Comparison of ENCODE assay signal across 9 cellular contexts in the genomic region with DNA sequence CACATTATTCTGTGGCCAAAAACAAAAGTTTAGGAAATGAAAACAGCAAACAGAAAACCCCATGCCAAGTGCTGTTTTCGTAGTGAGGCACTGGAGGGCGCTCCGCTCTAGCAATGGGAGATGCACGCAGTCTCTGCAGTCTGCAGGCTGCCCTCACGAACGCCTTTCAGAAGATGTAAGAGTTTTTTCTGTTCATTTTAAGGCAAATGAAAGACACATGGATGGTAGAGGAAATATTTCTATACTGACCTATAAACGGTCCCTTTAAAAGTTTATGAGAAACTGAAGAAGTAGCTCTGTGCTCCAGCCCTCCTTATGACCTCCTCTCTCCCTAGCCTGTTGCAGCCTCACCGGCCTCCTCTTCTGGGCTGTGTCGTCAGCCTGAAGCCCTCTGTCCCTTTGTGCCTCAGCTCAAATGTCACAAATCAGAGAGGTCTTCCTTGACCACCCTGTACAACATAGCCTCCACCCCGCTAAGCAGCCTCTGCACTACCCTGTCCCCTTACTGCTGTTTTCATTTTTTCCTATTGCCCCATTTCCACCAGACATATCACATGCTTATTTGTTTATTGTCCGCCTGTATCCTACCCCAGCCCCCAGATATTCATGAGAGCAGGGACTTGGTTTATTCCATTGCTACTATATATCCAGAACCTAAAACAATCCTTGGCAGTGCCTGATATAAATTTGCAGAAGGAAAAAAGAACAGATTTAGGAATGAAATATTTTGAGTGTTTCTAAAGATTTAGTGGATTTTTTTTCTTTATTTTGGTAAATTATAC. TPM values are rescaled to one million over a fixed set of nuclear protein-coding genes. Genes with fewer than 3 reads are reported as not detected.
DNase-seq lines count a peak whose midpoint lies in the region; ATAC-seq and TF ChIP-seq lines count a peak whose summit lies in the region.
"Had no signal": no experiment of that assay in that cellular context is flagged by ENCODE, and none has a peak within 500 bp of the region (broad histone marks: within the 10 kb centered on the region; RNA-seq: fewer than 3 reads in every experiment).

No MANE protein-coding gene starts in this region.

- intact Hi-C loops in upper lobe of right lung (cut with DNase I), result no loop called here

- TF ChIP-seq CTCF in AG04450 (IDR thresholded peaks at IDR 0.05; ENCODE audit: low read depth, low read length) (peak; percentile 72), GM12864 (IDR thresholded peaks at IDR 0.05; ENCODE audit: low read depth, low read length, missing control alignments) (peak; percentile 85), upper lobe of right lung (IDR thresholded peaks at IDR 0.05) (peak; percentile 52)

- DNase-seq in AG04450 (ENCODE audit: low read depth, low spot score) (no peak), GM12864 (ENCODE audit: low read depth) (no peak), NAMALWA (ENCODE audit: low spot score) (peak; percentile 85), astrocyte of the hippocampus (ENCODE audit: low read depth, low spot score) (peak; percentile 75), iris pigment epithelial cell (ENCODE audit: low read depth) (peak; percentile 63), upper lobe of right lung (no peak), NCI-H345 (lab: John Stamatoyannopoulos, UW) (no peak)
- DNase-seq: upper lobe of left lung had no signal

- CTCF ChIA-PET in AG04450 (lab: Charles Lee), result interaction anchor here (0.6 to 1.4 kb wide), 6 partner anchors 8 to 351 kb away, joined by 3 to 6 read pairs (median 4); no protein-coding TSS in a partner anchor

- H3K27me3 ChIP-seq in AG04450 (ENCODE audit: control insufficient read depth, insufficient read depth, low read length), result peaks cover 2% of the 10 kb centered on the region
- no peaks in the 10 kb centered on the region for H3K27me3 ChIP-seq in upper lobe of right lung
- H3K27me3 ChIP-seq: upper lobe of left lung had no signal

- H3K27ac ChIP-seq in AG04450 (ENCODE audit: low read depth, low read length) (no peak overlapping the region), upper lobe of right lung (no peak overlapping the region)
- H3K27ac ChIP-seq: upper lobe of left lung had no signal

- H3K36me3 ChIP-seq in upper lobe of right lung, result no peaks in the 10 kb centered on the region
- H3K36me3 ChIP-seq: upper lobe of left lung had no signal

- POLR2A ChIA-PET in AG04450 (lab: Yijun Ruan, JAX), result no interaction called here

- H3K4me3 ChIP-seq in AG04450 (ENCODE audit: low read depth, low read length) (no peak overlapping the region), GM12864 (ENCODE audit: low read depth, low read length) (no peak overlapping the region), upper lobe of right lung (no peak overlapping the region)
- H3K4me3 ChIP-seq: upper lobe of left lung had no signal

- no peaks in the 10 kb centered on the region for H3K4me1 ChIP-seq in upper lobe of right lung

- ATAC-seq in upper lobe of right lung, result no peak
- ATAC-seq in HG03095 (IDR thresholded peaks at IDR 0.05; ENCODE audit: unreplicated experiment), result no peak

- no peaks in the 10 kb centered on the region for H3K9me3 ChIP-seq in AG04450 (ENCODE audit: control insufficient read depth, insufficient read depth, low read length)
- no peaks in the 10 kb centered on the region for H3K9me3 ChIP-seq in upper lobe of right lung
- H3K9me3 ChIP-seq: upper lobe of left lung had no signal

RNA-seq across cellular contexts. Expression of a gene that starts 11.2 kb away (rescaled TPM):
- 0.66 and 1.5 TPM in 2 replicates for polyA plus RNA-seq in AG04450 (2011; rRNA removed)
- 0.87 TPM in 1 of 2 replicates, not detected in the other for polyA minus RNA-seq in AG04450 (2011; rRNA and poly(A)+ RNA removed)
- 4.3 TPM for total RNA-seq in upper lobe of right lung

Comparison
In these comparisons a context has a peak if more than half of its experiments do, and no peak if none do; other contexts are left out.
1. DNase-seq: peak in NAMALWA (single experiment), astrocyte of the hippocampus (single experiment) and iris pigment epithelial cell (single experiment); none in AG04450 (single experiment), GM12864 (single experiment), upper lobe of right lung (single experiment) and NCI-H345 (single experiment).
2. Peak in every context shown above with its lines, with median percentiles within 50 percentile points of each other: CTCF ChIP-seq.